8 cellular contexts compared by ENCODE assay signal in the genomic region with DNA sequence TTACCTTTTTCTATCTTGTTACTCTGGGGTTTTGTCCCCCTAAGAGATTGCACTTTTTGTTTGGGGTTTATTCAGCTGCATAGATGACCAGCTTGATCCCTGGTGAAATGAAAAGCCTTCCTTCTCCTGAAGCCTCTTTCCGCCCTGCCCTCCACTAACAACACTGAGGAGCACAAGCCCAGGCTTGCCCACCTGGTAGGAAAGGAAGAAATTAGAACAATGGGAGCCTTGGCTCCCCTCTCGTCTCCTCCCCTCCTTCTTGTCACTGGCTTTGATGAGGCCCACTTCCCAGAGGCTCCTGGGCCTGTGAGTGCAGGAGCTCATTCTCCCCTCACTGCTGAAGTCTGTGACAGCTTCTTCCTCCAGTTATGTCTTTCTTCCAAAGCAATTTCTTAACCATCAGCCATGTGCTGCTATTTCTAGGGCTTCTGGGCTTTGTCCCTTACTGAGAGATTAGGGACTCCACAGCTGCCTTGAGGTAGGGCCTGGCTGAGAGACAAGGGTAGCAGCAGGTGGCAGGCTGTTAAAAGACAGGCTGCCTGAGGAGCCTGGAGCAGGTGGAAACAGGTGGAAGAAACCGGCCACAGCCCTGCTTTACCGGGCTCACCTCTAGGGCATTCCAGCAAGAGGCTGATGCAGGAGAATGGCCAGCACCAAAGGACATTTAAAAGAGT. TPM values are rescaled to one million over a fixed set of nuclear protein-coding genes. Genes with fewer than 3 reads are reported as not detected.
DNase-seq lines count a peak whose midpoint lies in the region; ATAC-seq and TF ChIP-seq lines count a peak whose summit lies in the region.

No MANE protein-coding gene starts in this region.

- H3K9me3 ChIP-seq in ectodermal cell (ENCODE audit: control insufficient read depth, low read length) (no peaks in the 10 kb centered on the region), psoas muscle (no peaks in the 10 kb centered on the region)

- WGBS in ectodermal cell, 2 experiments, result 7 to 8% methylated on average over 4 of the region's 4 CpGs
- WGBS in psoas muscle, 3 donors, result 60 to 66% (median 60%) methylated on average over 4 of the region's 4 CpGs

- H3K4me3 ChIP-seq in ectodermal cell (ENCODE audit: insufficient read depth, low read depth, low read length) (no peak overlapping the region), psoas muscle (no peak overlapping the region)

- intact Hi-C loops in psoas muscle (cut with DNase I), result loop anchor here in 1 of 2 donors (5.0 kb wide), 1 partner anchor 101 kb away; a partner anchor contains a TSS
- intact Hi-C loops in posterior cingulate gyrus (cut with DNase I), result loop anchor here (5.0 kb wide), 1 partner anchor 101 kb away; a partner anchor contains a TSS

- ATAC-seq in psoas muscle, result peak; percentile 34 to 84 (median 74)
- ATAC-seq in HG02970 (IDR thresholded peaks at IDR 0.05; ENCODE audit: low FRiP score, unreplicated experiment), result no peak
- no peak for ATAC-seq in GM19452 (IDR thresholded peaks at IDR 0.05; ENCODE audit: unreplicated experiment)

- peak overlapping the region; percentile 89 for H3K27ac ChIP-seq in ectodermal cell (ENCODE audit: insufficient read depth, low read depth, low read length, poor library complexity, severe bottlenecking)
- peak overlapping the region; percentile 72 for H3K27ac ChIP-seq in psoas muscle

- H3K27me3 ChIP-seq in ectodermal cell (ENCODE audit: control insufficient read depth, insufficient read depth, low read length, poor library complexity, severe bottlenecking) (no peaks in the 10 kb centered on the region), psoas muscle (ENCODE audit: insufficient read depth in 3 of 3, low read length in 2 of 3) (no peaks in the 10 kb centered on the region)

- peak; percentile 21 for TF ChIP-seq CTCF in psoas muscle (IDR thresholded peaks at IDR 0.05)

- H3K36me3 ChIP-seq in ectodermal cell (ENCODE audit: control insufficient read depth, insufficient read depth, low read length) (no peaks in the 10 kb centered on the region), psoas muscle (ENCODE audit: insufficient read depth in 1 of 2, low read depth in 1 of 2) (peaks cover 5 to 33% of the 10 kb centered on the region in 2 donors)

- DNase-seq in HPDE6-E6E7 (ENCODE audit: extremely low spot score) (peak; percentile 90), NCI-H446 treated with DMSO at 0.1 percent for 48 hours (lab: John Stamatoyannopoulos, UW) (peak; percentile 38), psoas muscle (peak in 1 of 2 donors; percentile 48), posterior cingulate gyrus (no peak)
- DNase-seq in effector CD4-positive, alpha-beta T cell, result no peak

- H3K4me1 ChIP-seq in ectodermal cell (ENCODE audit: control insufficient read depth, insufficient read depth, low read length), result peaks cover 55% of the 10 kb centered on the region
- H3K4me1 ChIP-seq in psoas muscle, result peaks cover 46% of the 10 kb centered on the region

RNA-seq across cellular contexts. Expression of a gene that starts 53.7 kb away (rescaled TPM):
- polyA plus RNA-seq in ectodermal cell (2013, experiment 1 of 4), result 455 TPM
- 517 TPM for polyA plus RNA-seq in ectodermal cell (2013, experiment 2 of 4)
- polyA plus RNA-seq in ectodermal cell (2013, experiment 3 of 4), result 452 TPM
- 529 TPM for polyA plus RNA-seq in ectodermal cell (2013, experiment 4 of 4)
- 100 to 1,000 TPM in 3 of 4 donors, 10 to 100 TPM in 1; 95.6 to 171 (median 104) TPM for total RNA-seq in psoas muscle
- polyA plus RNA-seq in psoas muscle, result 100 to 1,000 TPM in 1 of 3 donors, 10 to 100 TPM in 2; 72.7 to 144 (median 93.8) TPM

Comparison
In these comparisons a context has a peak if more than half of its experiments do, and no peak if none do; other contexts are left out.
1. DNase-seq: peak in HPDE6-E6E7 (single experiment) and NCI-H446 treated with DMSO at 0.1 percent for 48 hours (single experiment); none in effector CD4-positive, alpha-beta T cell (single experiment) and posterior cingulate gyrus (0 of 10).
2. ATAC-seq: peak in psoas muscle (4 of 4); none in HG02970 (single experiment) and GM19452 (single experiment).